20 cellular contexts compared by ENCODE assay signal in the genomic region with DNA sequence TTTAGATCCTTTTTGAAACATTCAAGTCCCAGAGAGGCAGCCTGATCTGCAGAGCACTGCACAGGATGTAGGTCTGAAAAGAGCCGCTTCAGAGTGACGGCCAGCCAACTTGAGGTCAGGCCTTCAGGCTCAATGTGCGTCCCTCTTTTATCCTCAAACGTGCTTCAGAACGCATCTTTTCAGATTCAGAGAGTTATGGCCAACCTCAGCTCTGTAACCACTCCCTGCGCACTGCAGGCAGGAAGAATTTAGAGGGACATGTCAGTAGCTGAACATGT.
"Had no signal": no experiment of that assay in that cellular context is flagged by ENCODE, and none has a peak within 500 bp of the region (broad histone marks: within the 10 kb centered on the region; RNA-seq: fewer than 3 reads in every experiment).

No MANE protein-coding gene starts in this region.

- ATAC-seq: activated CD4-positive, alpha-beta T cell treated with anti-CD3 and anti-CD28 coated beads for 36 hours; activated CD8-positive, alpha-beta memory T cell treated with anti-CD3 and anti-CD28 coated beads, Interleukin-2, amount 10 ng/mL, durations not matched to agents 7 days and 5 days; activated CD8-positive, alpha-beta T cell treated with anti-CD3 and anti-CD28 coated beads, Interleukin-2, amount 10 ng/mL, durations not matched to agents 7 days and 5 days; activated naive CD8-positive, alpha-beta T cell treated with anti-CD3 and anti-CD28 coated beads, Interleukin-2, amount 50 U/mL, for 24 hours; naive thymus-derived CD4-positive, alpha-beta T cell; stimulated activated memory B cell treated with anti-CD40 and anti-IgM and Interleukin-4, amounts not matched to agents 10 μg/mL and 1 μg/mL and 100 μg/mL, for 72 hours; stimulated activated naive CD8-positive, alpha-beta T cell treated with anti-CD3 and anti-CD28 coated beads, Interleukin-15, amount 100 ng/mL, for 72 hours had no signal

- H3K9me3 ChIP-seq: colonic mucosa, tibial nerve had no signal

- H3K27ac ChIP-seq: colonic mucosa, epithelial cell of prostate, parathyroid adenoma, tibial nerve had no signal

- H3K27me3 ChIP-seq: colonic mucosa, tibial nerve had no signal

- H3K4me3 ChIP-seq: colonic mucosa, skin epidermis, tibial nerve had no signal

- FAIRE-seq: endometrium had no signal

- H3K36me3 ChIP-seq: colonic mucosa, tibial nerve had no signal

- DNase-seq: activated CD4-positive, alpha-beta T cell treated with anti-CD3 and anti-CD28 coated beads for 36 hours; activated CD4-positive, CD25-positive, alpha-beta regulatory T cell; activated CD8-positive, alpha-beta memory T cell treated with anti-CD3 and anti-CD28 coated beads, Interleukin-2, amount 10 ng/mL, durations not matched to agents 7 days and 5 days; activated CD8-positive, alpha-beta T cell treated with anti-CD3 and anti-CD28 coated beads, Interleukin-2, amount 10 ng/mL, durations not matched to agents 7 days and 5 days; activated naive CD8-positive, alpha-beta T cell treated with anti-CD3 and anti-CD28 coated beads, Interleukin-2, amount 50 U/mL, for 24 hours; activated T-cell treated with anti-CD3 and anti-CD28 coated beads, Interleukin-2, amount 50 U/mL, for 48 hours; cerebellar nuclear complex; colonic mucosa; effector CD8-positive, alpha-beta T cell; naive thymus-derived CD4-positive, alpha-beta T cell; stimulated activated CD4-positive, alpha-beta T cell treated with anti-CD3 and anti-CD28 coated beads, Interleukin-1b, Interleukin-23, amount 100 ng/mL, for 48 hours; stimulated activated CD4-positive, alpha-beta T cell treated with anti-CD3 and anti-CD28 coated beads, Interleukin-4, amount 100 ng/mL, for 4 hours; stimulated activated CD8-positive, alpha-beta memory T cell treated with anti-CD3 and anti-CD28 coated beads, Interleukin-4, amount 100 ng/mL, for 48 hours; stimulated activated naive CD8-positive, alpha-beta T cell treated with anti-CD3 and anti-CD28 coated beads, Interleukin-15, amount 100 ng/mL, for 72 hours had no signal

- H2AFZ ChIP-seq: parathyroid adenoma had no signal

- H3K9ac ChIP-seq: parathyroid adenoma had no signal

- H3K4me1 ChIP-seq: colonic mucosa, parathyroid adenoma, tibial nerve had no signal
